ENCODE assay signal across 22 cellular contexts in genomic region chr22:38613588-38613987, GRCh38. TPM values are rescaled to one million over a fixed set of nuclear protein-coding genes. Genes with fewer than 3 reads are reported as not detected.
DNase-seq lines count a peak whose midpoint lies in the region; ATAC-seq, FAIRE-seq and TF ChIP-seq lines count a peak whose summit lies in the region.
"Had no signal": no experiment of that assay in that cellular context is flagged by ENCODE, and none has a peak within 500 bp of the region (broad histone marks: within the 10 kb centered on the region; RNA-seq: fewer than 3 reads in every experiment).

No MANE protein-coding gene starts in this region.

- H4K20me1 ChIP-seq in K562 (replicated peaks; ENCODE audit: control insufficient read depth, insufficient read depth, low read length) = no peaks in the 10 kb centered on the region

- FAIRE-seq in GM12891 (lab: Jason Lieb, UNC) (peak; percentile 60), K562 (lab: Jason Lieb, UNC) (no peak)
- FAIRE-seq: GM12892, HepG2 had no signal

- in situ Hi-C loops in K562 (cut with MboI) = no loop called here
- in situ Hi-C loops in transverse colon (cut with MboI; ENCODE audit: low pct_ligation_motif_present in 1 of 4, low pct_unique_long_range_greater_than_20kb in 1 of 4, low sequenced_read_pairs in 3 of 4) = no loop called here

- POLR2A ChIA-PET in K562 (lab: Yijun Ruan, JAX) = interaction anchor here (0.7 to 1.1 kb wide), 2 partner anchors 22 to 126 kb away, joined by 3 to 4 read pairs; no protein-coding TSS in a partner anchor

- H3K36me3 ChIP-seq in heart left ventricle (no peaks in the 10 kb centered on the region), K562 (ENCODE audit: control insufficient read depth, insufficient read depth, low read length) (no peaks in the 10 kb centered on the region), transverse colon (no peaks in the 10 kb centered on the region)
- H3K36me3 ChIP-seq: BE2C had no signal

- CTCF ChIA-PET in K562 (lab: Yijun Ruan, JAX; ENCODE audit: low intra/inter-chr PET ratio) = no interaction called here

- no peaks in the 10 kb centered on the region for H3K9me1 ChIP-seq in K562 (ENCODE audit: control insufficient read depth, insufficient read depth, low read length)

- H3K4me3 ChIP-seq in heart left ventricle (no peak overlapping the region), GM12864 (ENCODE audit: low read depth, low read length) (no peak overlapping the region), K562 (no peak overlapping the region), transverse colon (no peak overlapping the region)
- H3K4me3 ChIP-seq: GM23248, HAP-1 had no signal

- no peak overlapping the region for H3K4me2 ChIP-seq in K562 (ENCODE audit: insufficient read depth, low read length)

- H3K4me1 ChIP-seq in heart left ventricle (peaks cover 0 to 20% (median 0%) of the 10 kb centered on the region in 12 donors), K562 (replicated peaks in 1 of 2; ENCODE audit: control insufficient read depth in 2 of 2, insufficient read depth in 2 of 2, low read length in 2 of 2) (no peaks in the 10 kb centered on the region; a peak in 1 of 5 replicates), transverse colon (peaks cover 0 to 3% (median 0%) of the 10 kb centered on the region in 4 donors)
- H3K4me1 ChIP-seq: BE2C had no signal

- ATAC-seq in heart left ventricle (no peak), Right ventricle myocardium superior (ENCODE audit: poor library complexity) (no peak), K562 (no peak)
- ATAC-seq: HepG2 had no signal

- no peak overlapping the region for H3K9ac ChIP-seq in K562 (ENCODE audit: insufficient read depth in 1 of 2, low read depth in 2 of 2, low read length in 2 of 2)
- H3K9ac ChIP-seq: GM23248 had no signal

- no peak overlapping the region for H2AFZ ChIP-seq in K562 (ENCODE audit: low read depth, low read length)
- H2AFZ ChIP-seq: GM23248 had no signal

- H3K79me2 ChIP-seq in K562 (ENCODE audit: control insufficient read depth, insufficient read depth, low read length) = no peaks in the 10 kb centered on the region

- BruUV-seq in K562 (replicated peaks; lab: Mats Ljungman, UMichigan) = no TSS peak

- intact Hi-C loops in heart left ventricle (cut with DNase I) (no loop called here), Right ventricle myocardium superior (cut with DNase I) (no loop called here), K562 (cut with micrococcal nuclease) (no loop called here), transverse colon (cut with DNase I; ENCODE audit: low total_unique reads) (no loop called here)

- 92 to 97% (median 94%) methylated on average over 4 of the region's 4 CpGs for WGBS in heart left ventricle, 4 donors
- WGBS in K562 (ENCODE audit: insufficient coverage, low coverage, missing lambda C conversion rate) = 8% methylated on average over 4 of the region's 4 CpGs
- WGBS in transverse colon (ENCODE audit: low coverage in 1 of 2), 2 donors = 68 to 87% methylated on average over 3 to 4 of the region's 4 CpGs

- TF ChIP-seq RAD21 in K562 (CRISPR knock-in tag; conservative IDR thresholded peaks at IDR 0.05 in 1 of 2, IDR thresholded peaks at IDR 0.05 in 1 of 2) = no peak

- peak overlapping the region; percentile 29 to 91 (median 81) for H3K27ac ChIP-seq in heart left ventricle
- no peak overlapping the region for H3K27ac ChIP-seq in K562 (ENCODE audit: extremely low read depth, low read depth, low read length)
- H3K27ac ChIP-seq in transverse colon = no peak overlapping the region
- H3K27ac ChIP-seq: GM23248 had no signal

- H3K9me3 ChIP-seq in heart left ventricle (peaks cover 0 to 11% (median 0%) of the 10 kb centered on the region in 12 donors), K562 (replicated peaks; ENCODE audit: control insufficient read depth, insufficient read depth, low read depth, low read length) (peaks cover 1% of the 10 kb centered on the region; the same call in 1 of the 2 replicates), transverse colon (no peaks in the 10 kb centered on the region)
- H3K9me3 ChIP-seq: BE2C had no signal

- TF ChIP-seq POLR2A in heart left ventricle (IDR thresholded peaks at IDR 0.05) (no peak), GM12891 (IDR thresholded peaks at IDR 0.05; ENCODE audit: low read depth, low read length) (no peak), K562 (conservative IDR thresholded peaks at IDR 0.05) (no peak), transverse colon (IDR thresholded peaks at IDR 0.05) (no peak)

- TF ChIP-seq CTCF in heart left ventricle (IDR thresholded peaks at IDR 0.05) = no peak
- TF ChIP-seq CTCF in GM12864 (IDR thresholded peaks at IDR 0.05; ENCODE audit: low read depth, low read length, missing control alignments) = no peak
- no peak for TF ChIP-seq CTCF in K562 (IDR thresholded peaks at IDR 0.05 in 2 of 3, conservative IDR thresholded peaks at IDR 0.05 in 1 of 3; ENCODE audit: insufficient read depth in 2 of 3, low read depth in 1 of 3, low read length in 3 of 3)
- TF ChIP-seq CTCF in transverse colon (IDR thresholded peaks at IDR 0.05) = no peak

- DNase-seq in heart left ventricle = no peak
- no peak for DNase-seq in Right ventricle myocardium superior
- DNase-seq in GM12864 (ENCODE audit: low read depth) = peak; percentile 7
- DNase-seq in GM12891 (ENCODE audit: insufficient read length, low spot score) = no peak
- no peak for DNase-seq in K562 (ENCODE audit: extremely low read depth in 1 of 4, low spot score in 3 of 4)
- DNase-seq in transverse colon = no peak
- no peak for DNase-seq in NCI-H2227 treated with DMSO at 0.1 percent for 48 hours (lab: John Stamatoyannopoulos, UW)
- DNase-seq in stimulated activated CD8-positive, alpha-beta memory T cell treated with anti-CD3 and anti-CD28 coated beads, Interleukin-4, amount 100 ng/mL, for 48 hours = no peak
- DNase-seq: ACHN; BE2C; C1 segment of cervical spinal cord; CD4-positive, CD25-positive, alpha-beta regulatory T cell; CD8-positive, alpha-beta memory T cell; COR-L47; DMS 273 treated with DMSO at 0.1 percent for 48 hours; DMS53; GM23248; KG1 had no signal

- TF ChIP-seq EP300 in K562 (IDR thresholded peaks at IDR 0.05; ENCODE audit: low read length) (no peak), transverse colon (IDR thresholded peaks at IDR 0.05; ENCODE audit: low read depth) (no peak)

- H3K27me3 ChIP-seq in heart left ventricle = no peaks in the 10 kb centered on the region
- no peaks in the 10 kb centered on the region for H3K27me3 ChIP-seq in K562 (ENCODE audit: control insufficient read depth in 2 of 2, insufficient read depth in 2 of 2, low read length in 2 of 2)
- no peaks in the 10 kb centered on the region for H3K27me3 ChIP-seq in transverse colon
- H3K27me3 ChIP-seq: BE2C had no signal

RNA-seq across cellular contexts. Expression of gene FAM227A, which starts 42.6 kb away (rescaled TPM):
- total RNA-seq in heart left ventricle (1 to 10 TPM in 2 of 9 donors, under 1 TPM in 7; 0.16 to 1.0 (median 0.36) TPM), Right ventricle myocardium superior (0.43 TPM), K562 (2014; rRNA removed) (0.54 and 0.73 TPM in 2 replicates), K562 (2014; rRNA removed; fragmentation: Illumina TruSeq; extraction: Trizol) (0.80 and 0.91 TPM in 2 replicates), K562 (2015; rRNA removed; fragmentation: Illumina TruSeq; extraction: Trizol) (0.57 and 0.83 TPM in 2 replicates), K562 (2021) (1.2 and 1.4 TPM in 2 replicates), transverse colon (under 1 TPM in 3 of 4 donors, not detected in 1; 0.20 to 0.79 (median 0.27) TPM)
- polyA plus RNA-seq in heart left ventricle (under 1 TPM; 0.30 to 0.38 TPM), K562 (2011; rRNA removed) (1.5 and 2.2 TPM in 2 replicates), K562 (2014; fragmentation: Illumina TruSeq; extraction: Trizol) (0.55 and 0.64 TPM in 2 replicates), K562 (2014; fragmentation: Nextera tagmentation; extraction: Ambion mirVana) (under 1 TPM; 0.10 to 0.31 TPM), K562 (2014; rRNA removed) (0.89 and 0.94 TPM in 2 replicates)
- 0.28 TPM for polyA plus RNA-seq in GM12891 (2012; ENCODE audit: low read depth, missing spikeins)
- total RNA-seq in K562 (2011; cell fraction: chromatin; rRNA removed; ENCODE audit: low replicate concordance) = 9.9 and 17.1 TPM in 2 replicates
- total RNA-seq in K562 (2011; cell fraction: nucleolus; rRNA removed) = 4.3 and 6.5 TPM in 2 replicates
- total RNA-seq in K562 (2011; cell fraction: nucleoplasm; rRNA removed) = 3.7 and 5.1 TPM in 2 replicates
- 0.39 and 0.75 TPM in 2 replicates for polyA plus RNA-seq in K562 (2011; cell fraction: cytosol; rRNA removed)
- 4.7 and 5.3 TPM in 2 replicates for polyA plus RNA-seq in K562 (2011; cell fraction: nucleus; rRNA removed)
- 0.48 and 0.62 TPM in 2 replicates for polyA plus RNA-seq in K562 (2012)
- polyA minus RNA-seq in K562 (2011; rRNA and poly(A)+ RNA removed) = 0.81 and 1.9 TPM in 2 replicates
- polyA minus RNA-seq in K562 (2011; cell fraction: cytosol; rRNA and poly(A)+ RNA removed) = 0.67 and 0.82 TPM in 2 replicates
- polyA minus RNA-seq in K562 (2011; cell fraction: nucleus; rRNA and poly(A)+ RNA removed) = 3.9 and 6.9 TPM in 2 replicates
- total RNA-seq: CD4-positive, CD25-positive, alpha-beta regulatory T cell had no signal
- polyA plus RNA-seq: CD4-positive, CD25-positive, alpha-beta regulatory T cell; IgD-negative memory B cell had no signal

RNA-seq across cellular contexts. Expression of gene CBY1, which starts 42.9 kb away (rescaled TPM):
- 10 to 100 TPM; 24.1 to 47.1 (median 37.9) TPM for total RNA-seq in heart left ventricle
- polyA plus RNA-seq in heart left ventricle = 10 to 100 TPM; 43.7 to 71.7 TPM
- 38.3 TPM for total RNA-seq in Right ventricle myocardium superior
- 6.9 TPM for polyA plus RNA-seq in GM12891 (2012; ENCODE audit: low read depth, missing spikeins)
- total RNA-seq in K562 (2011; cell fraction: chromatin; rRNA removed; ENCODE audit: low replicate concordance) = 26.3 and 29.9 TPM in 2 replicates
- 16.3 and 20.8 TPM in 2 replicates for total RNA-seq in K562 (2011; cell fraction: nucleolus; rRNA removed)
- total RNA-seq in K562 (2011; cell fraction: nucleoplasm; rRNA removed) = 21.4 and 23.0 TPM in 2 replicates
- total RNA-seq in K562 (2014; rRNA removed) = 7.8 and 8.8 TPM in 2 replicates
- total RNA-seq in K562 (2014; rRNA removed; fragmentation: Illumina TruSeq; extraction: Trizol) = 8.2 and 8.9 TPM in 2 replicates
- 5.4 and 5.7 TPM in 2 replicates for total RNA-seq in K562 (2015; rRNA removed; fragmentation: Illumina TruSeq; extraction: Trizol)
- total RNA-seq in K562 (2021) = 7.8 and 8.6 TPM in 2 replicates
- polyA plus RNA-seq in K562 (2011; rRNA removed) = 17.0 and 18.4 TPM in 2 replicates
- polyA plus RNA-seq in K562 (2011; cell fraction: cytosol; rRNA removed) = 12.4 and 16.3 TPM in 2 replicates
- 15.0 and 16.4 TPM in 2 replicates for polyA plus RNA-seq in K562 (2011; cell fraction: nucleus; rRNA removed)
- polyA plus RNA-seq in K562 (2012) = 11.5 and 16.0 TPM in 2 replicates
- 12.2 and 14.3 TPM in 2 replicates for polyA plus RNA-seq in K562 (2014; fragmentation: Illumina TruSeq; extraction: Trizol)
- polyA plus RNA-seq in K562 (2014; fragmentation: Nextera tagmentation; extraction: Ambion mirVana) = 10 to 100 TPM; 15.4 to 19.7 TPM
- polyA plus RNA-seq in K562 (2014; rRNA removed) = 10.8 and 15.5 TPM in 2 replicates
- polyA minus RNA-seq in K562 (2011; rRNA and poly(A)+ RNA removed) = 9.4 and 11.2 TPM in 2 replicates
- 3.5 and 4.3 TPM in 2 replicates for polyA minus RNA-seq in K562 (2011; cell fraction: cytosol; rRNA and poly(A)+ RNA removed)
- 4.2 and 9.3 TPM in 2 replicates for polyA minus RNA-seq in K562 (2011; cell fraction: nucleus; rRNA and poly(A)+ RNA removed)
- total RNA-seq in transverse colon = 10 to 100 TPM; 15.0 to 19.8 (median 18.9) TPM

RNA-seq across cellular contexts. Expression of gene DMC1, which starts 43.6 kb away (rescaled TPM):
- 1 to 10 TPM in 5 of 9 donors, under 1 TPM in 4; 0.16 to 2.4 (median 1.1) TPM for total RNA-seq in heart left ventricle
- polyA plus RNA-seq in heart left ventricle = under 1 TPM; 0.12 to 0.27 TPM
- 0.56 TPM for total RNA-seq in Right ventricle myocardium superior
- 10.6 TPM for polyA plus RNA-seq in GM12891 (2012; ENCODE audit: low read depth, missing spikeins)
- 5.1 and 22.4 TPM in 2 replicates for total RNA-seq in K562 (2011; cell fraction: chromatin; rRNA removed; ENCODE audit: low replicate concordance)
- 2.5 and 8.3 TPM in 2 replicates for total RNA-seq in K562 (2011; cell fraction: nucleolus; rRNA removed)
- 4.4 and 5.9 TPM in 2 replicates for total RNA-seq in K562 (2011; cell fraction: nucleoplasm; rRNA removed)
- total RNA-seq in K562 (2014; rRNA removed) = 13.4 and 15.1 TPM in 2 replicates
- 11.4 and 11.7 TPM in 2 replicates for total RNA-seq in K562 (2014; rRNA removed; fragmentation: Illumina TruSeq; extraction: Trizol)
- total RNA-seq in K562 (2015; rRNA removed; fragmentation: Illumina TruSeq; extraction: Trizol) = 12.1 and 14.5 TPM in 2 replicates
- 5.2 and 5.5 TPM in 2 replicates for total RNA-seq in K562 (2021)
- 4.8 and 8.2 TPM in 2 replicates for polyA plus RNA-seq in K562 (2011; rRNA removed)
- polyA plus RNA-seq in K562 (2011; cell fraction: cytosol; rRNA removed) = 6.7 and 10.6 TPM in 2 replicates
- 2.5 and 2.7 TPM in 2 replicates for polyA plus RNA-seq in K562 (2011; cell fraction: nucleus; rRNA removed)
- polyA plus RNA-seq in K562 (2012) = 8.7 and 34.7 TPM in 2 replicates
- 9.8 and 11.9 TPM in 2 replicates for polyA plus RNA-seq in K562 (2014; fragmentation: Illumina TruSeq; extraction: Trizol)
- polyA plus RNA-seq in K562 (2014; fragmentation: Nextera tagmentation; extraction: Ambion mirVana) = 1 to 10 TPM; 8.4 to 8.7 TPM
- 55.5 and 73.8 TPM in 2 replicates for polyA plus RNA-seq in K562 (2014; rRNA removed)
- 17.2 and 31.1 TPM in 2 replicates for polyA minus RNA-seq in K562 (2011; rRNA and poly(A)+ RNA removed)
- polyA minus RNA-seq in K562 (2011; cell fraction: cytosol; rRNA and poly(A)+ RNA removed) = 3.1 and 8.8 TPM in 2 replicates
- polyA minus RNA-seq in K562 (2011; cell fraction: nucleus; rRNA and poly(A)+ RNA removed) = 2.7 and 3.1 TPM in 2 replicates
- total RNA-seq in transverse colon = 10 to 100 TPM in 1 of 4 donors, under 1 TPM in 2, not detected in 1; 0.32 to 86.2 (median 0.68) TPM
- total RNA-seq: CD4-positive, CD25-positive, alpha-beta regulatory T cell had no signal
- polyA plus RNA-seq: CD8-positive, alpha-beta memory T cell; HepG2; IgD-negative memory B cell had no signal

Comparison
In these comparisons a context has a peak if more than half of its experiments do, and no peak if none do; other contexts are left out.
1. H3K27ac ChIP-seq: peak in heart left ventricle (12 of 12); none in K562 (single experiment) and transverse colon (0 of 4).